In the genomic region with DNA sequence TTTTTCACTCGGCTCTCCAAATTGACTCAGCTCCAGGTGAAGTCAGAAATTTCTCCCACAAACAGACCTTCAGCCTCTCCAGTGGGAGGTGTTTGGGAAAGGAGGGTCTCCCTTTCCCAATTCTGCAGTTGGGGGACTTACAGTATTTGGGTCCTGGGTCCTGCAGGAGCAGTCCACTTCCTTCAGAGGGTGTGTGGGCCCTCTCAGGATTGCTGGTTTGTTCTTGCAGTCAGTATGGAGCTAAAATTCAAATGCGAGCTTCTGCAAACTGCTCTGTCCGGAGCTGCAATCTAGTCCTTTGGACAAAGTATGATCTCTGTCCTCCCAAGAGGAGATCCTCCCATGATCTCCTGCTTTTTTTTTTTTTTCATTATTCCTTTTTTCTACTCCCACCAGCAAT, we compare ENCODE assay signal across 18 cellular contexts.
DNase-seq lines count a peak whose midpoint lies in the region; ATAC-seq, FAIRE-seq and TF ChIP-seq lines count a peak whose summit lies in the region.
"Had no signal": no experiment of that assay in that cellular context is flagged by ENCODE, and none has a peak within 500 bp of the region (broad histone marks: within the 10 kb centered on the region; RNA-seq: fewer than 3 reads in every experiment).

No MANE protein-coding gene starts in this region.

- H3K4me3 ChIP-seq in HUES64 (ENCODE audit: low read length) (no peak overlapping the region), H1 (ENCODE audit: extremely low read depth in 1 of 4, insufficient read depth in 2 of 4, low read depth in 3 of 4, low read length in 4 of 4) (no peak overlapping the region)
- H3K4me3 ChIP-seq: A549 had no signal

- H4K5ac ChIP-seq in H1 (ENCODE audit: insufficient read length, low read depth, low read length) = no peak overlapping the region

- peak overlapping the region; percentile 34 for H3K27ac Mint-ChIP-seq in mesothelial cell of epicardium

- no peak overlapping the region for H2AK5ac ChIP-seq in H1 (ENCODE audit: low read depth, low read length)

- no peak for TF ChIP-seq POLR2A in H1 (IDR thresholded peaks at IDR 0.05; ENCODE audit: control extremely low read depth in 1 of 2, low read depth in 2 of 2, low read length in 2 of 2)

- DNase-seq in H1 (ENCODE audit: low read depth in 1 of 2, low spot score in 2 of 2) (no peak), mesothelial cell of epicardium (ENCODE audit: low spot score in 2 of 2, unreplicated experiment in 2 of 2) (no peak), NCI-H1092 (lab: John Stamatoyannopoulos, UW) (no peak), NCI-H345 (lab: John Stamatoyannopoulos, UW) (no peak), left ventricle myocardium superior (no peak), hepatic stellate cell (ENCODE audit: low spot score) (no peak)
- DNase-seq: BE2C; CD4-positive, alpha-beta memory T cell; DMS153; DMS79 treated with DMSO at 0.1 percent for 48 hours; EL had no signal

- no peak overlapping the region for H2BK12ac ChIP-seq in H1 (ENCODE audit: low read depth, low read length)

- TF ChIP-seq CTCF in H1 (IDR thresholded peaks at IDR 0.05; ENCODE audit: control extremely low read depth in 1 of 3, insufficient read depth in 1 of 3, low read depth in 1 of 3, low read length in 3 of 3) (peak in 1 of 3 experiments; percentile 22; a peak in 2 of 4 replicates), mesothelial cell of epicardium (IDR thresholded peaks at IDR 0.05; ENCODE audit: unreplicated experiment) (no peak)

- peaks cover 6% of the 10 kb centered on the region for H3K4me1 Mint-ChIP-seq in mesothelial cell of epicardium

- H2BK120ac ChIP-seq in H1 (replicated peaks; ENCODE audit: low read depth, low read length) = no peak overlapping the region

- no peaks in the 10 kb centered on the region for H3K27me3 Mint-ChIP-seq in mesothelial cell of epicardium (ENCODE audit: low read depth)
- H3K27me3 Mint-ChIP-seq: CD4-positive, alpha-beta memory T cell had no signal

- peak overlapping the region; percentile 4; the same call in 1 of the 2 replicates for H3K27ac ChIP-seq in HUES64 (ENCODE audit: low read depth, low read length)
- no peak overlapping the region for H3K27ac ChIP-seq in H1 (ENCODE audit: low read depth, low read length)
- H3K27ac ChIP-seq: A549, C4-2B had no signal

- no peaks in the 10 kb centered on the region for H3K79me1 ChIP-seq in H1 (ENCODE audit: low read depth, low read length)

- peaks cover 29% of the 10 kb centered on the region for H3K9me3 Mint-ChIP-seq in mesothelial cell of epicardium

- no peak overlapping the region for H3K18ac ChIP-seq in H1 (ENCODE audit: extremely low read depth, low read length)

- no peak for ATAC-seq in left ventricle myocardium superior
- ATAC-seq: A549, HCT116 had no signal

- H3K36me3 Mint-ChIP-seq in mesothelial cell of epicardium = no peaks in the 10 kb centered on the region

- H3K79me2 ChIP-seq in H1 (ENCODE audit: control insufficient read depth in 1 of 2, insufficient read depth in 2 of 2, low read length in 2 of 2) = no peaks in the 10 kb centered on the region

- no peak overlapping the region for H2BK5ac ChIP-seq in H1 (ENCODE audit: low read depth, low read length)

- no peak for FAIRE-seq in H1 (lab: Jason Lieb, UNC)
- FAIRE-seq: A549, G401.6, GM12891, GM19239 had no signal

- H2AFZ ChIP-seq in H1 (ENCODE audit: low read length) = peak overlapping the region; percentile 100

- CTCF ChIA-PET in H1 (lab: Charles Lee; ENCODE audit: partially characterized antibody) = interaction anchor here (0.6 to 2.0 kb wide), 9 partner anchors 14 to 1263 kb away, joined by 3 to 5 read pairs (median 3); no protein-coding TSS in a partner anchor

- no peak overlapping the region for H3K14ac ChIP-seq in H1 (ENCODE audit: insufficient read length)

- H2BK15ac ChIP-seq in H1 (ENCODE audit: low read length) = no peak overlapping the region

- peak in 1 of 2 experiments; percentile 28; a peak in 2 of 4 replicates for TF ChIP-seq RAD21 in H1 (IDR thresholded peaks at IDR 0.05 in 1 of 2, conservative IDR thresholded peaks at IDR 0.05 in 1 of 2; ENCODE audit: low read depth in 2 of 2, low read length in 2 of 2)

- intact Hi-C loops in left ventricle myocardium superior (cut with micrococcal nuclease) = no loop called here

- 0 out of 2 replicates have a peak overlapping the region, but pooled peaks have one; percentile 9 for H3K9ac ChIP-seq in HUES64 (ENCODE audit: low read depth, low read length)
- H3K9ac ChIP-seq in H1 (replicated peaks in 1 of 4; ENCODE audit: extremely low read depth in 1 of 4, low read depth in 3 of 4, low read length in 3 of 4) = no peak overlapping the region

- H3K23ac ChIP-seq in H1 (ENCODE audit: insufficient read length) = no peak overlapping the region

- POLR2A ChIA-PET in H1 (lab: Charles Lee; ENCODE audit: partially characterized antibody) = no interaction called here

- H4K91ac ChIP-seq in H1 (replicated peaks; ENCODE audit: insufficient read length, low read length) = no peak overlapping the region

- H3K27me3 ChIP-seq in HUES64 (ENCODE audit: insufficient read depth, low read length) = no peaks in the 10 kb centered on the region
- H3K27me3 ChIP-seq in H1 (replicated peaks in 1 of 4; ENCODE audit: control insufficient read depth in 3 of 4, extremely low read depth in 1 of 4, insufficient read depth in 3 of 4, low read length in 3 of 4) = no peaks in the 10 kb centered on the region
- H3K27me3 ChIP-seq: BE2C had no signal

- peaks cover 4% of the 10 kb centered on the region; the same call in 1 of the 2 replicates for H3K4me1 ChIP-seq in HUES64 (ENCODE audit: insufficient read depth, low read length)
- H3K4me1 ChIP-seq in H1 (replicated peaks in 1 of 4; ENCODE audit: control insufficient read depth in 3 of 4, insufficient read depth in 4 of 4, low read length in 3 of 4) = no peaks in the 10 kb centered on the region; a peak in 1 of 7 replicates
- H3K4me1 ChIP-seq: A549, BE2C had no signal

- TF ChIP-seq EP300 in H1 (IDR thresholded peaks at IDR 0.05; ENCODE audit: borderline replicate concordance in 1 of 2, low read depth in 2 of 2, low read length in 2 of 2) = no peak

- no peak overlapping the region for H3K4me2 ChIP-seq in H1 (ENCODE audit: insufficient read depth in 1 of 2, low read depth in 2 of 2, low read length in 2 of 2)
- H3K4me2 ChIP-seq: A549 had no signal

- H3K36me3 ChIP-seq in HUES64 (ENCODE audit: insufficient read depth, low read length) (no peaks in the 10 kb centered on the region), H1 (ENCODE audit: control insufficient read depth in 2 of 4, insufficient read depth in 4 of 4, low read length in 3 of 4) (no peaks in the 10 kb centered on the region)
- H3K36me3 ChIP-seq: BE2C had no signal

- H3K23me2 ChIP-seq in H1 (ENCODE audit: low read depth, low read length) = no peaks in the 10 kb centered on the region

- 0 out of 2 replicates have a peak overlapping the region, but pooled peaks have one; percentile 7 for H4K8ac ChIP-seq in H1 (ENCODE audit: extremely low read depth, insufficient read depth, low read length)

- H3K9me3 ChIP-seq in HUES64 (ENCODE audit: insufficient read depth, low read depth, low read length) (no peaks in the 10 kb centered on the region), H1 (ENCODE audit: insufficient read depth in 2 of 2, low read depth in 1 of 2, low read length in 1 of 2) (no peaks in the 10 kb centered on the region)
- H3K9me3 ChIP-seq: A549, BE2C had no signal

- H3K4me3 Mint-ChIP-seq in mesothelial cell of epicardium = no peak overlapping the region
- H3K4me3 Mint-ChIP-seq: CD4-positive, alpha-beta memory T cell had no signal

- no peak overlapping the region for H2BK20ac ChIP-seq in H1 (ENCODE audit: low read length)

- H3K4ac ChIP-seq in H1 (replicated peaks; ENCODE audit: insufficient read length, low read depth, low read length) = no peak overlapping the region

- WGBS in HUES64 = 89% methylated on average over 2 of the region's 3 CpGs
- WGBS in H1 (ENCODE audit: extremely low coverage in 1 of 2, insufficient coverage in 1 of 2, insufficient read length in 1 of 2, insufficient replicate concordance in 2 of 2, low coverage in 1 of 2, low lambda C conversion rate in 2 of 2, missing lambda C conversion rate in 1 of 2), 2 experiments = 96% methylated on average over 3 of the region's 3 CpGs; no CpG with 5 or more reads in 1 of the 2 experiments

- H4K20me1 ChIP-seq in H1 (replicated peaks in 1 of 2; ENCODE audit: control insufficient read depth in 1 of 2, insufficient read depth in 2 of 2, low read length in 2 of 2) = no peaks in the 10 kb centered on the region

- no peak overlapping the region for H3K56ac ChIP-seq in H1 (replicated peaks; ENCODE audit: insufficient read length, low read depth, low read length)

TF ChIP-seq in H1, 55 proteins besides CTCF, POLR2A, EP300 and RAD21:
- TF ChIP-seq BCL11A (IDR thresholded peaks at IDR 0.05; ENCODE audit: low read depth in 2 of 2, low read length in 2 of 2) = no peak
- TF ChIP-seq EZH2 (IDR thresholded peaks at IDR 0.05; ENCODE audit: low read depth, low read length, severe bottlenecking) = no peak
- TF ChIP-seq GTF2F1 (IDR thresholded peaks at IDR 0.05; ENCODE audit: borderline replicate concordance, low read depth, low read length) = no peak
- no peak for TF ChIP-seq KDM1A (IDR thresholded peaks at IDR 0.05; ENCODE audit: borderline replicate concordance, low read length)
- no peak for TF ChIP-seq SIRT6 (IDR thresholded peaks at IDR 0.05; ENCODE audit: low read length)
- no peak for TF ChIP-seq RFX5 (IDR thresholded peaks at IDR 0.05; ENCODE audit: borderline replicate concordance, low read depth, low read length)
- TF ChIP-seq CREB1 (IDR thresholded peaks at IDR 0.05) = no peak
- TF ChIP-seq RNF2 (IDR thresholded peaks at IDR 0.05; ENCODE audit: borderline replicate concordance, low read depth, low read length, missing control alignments, poor library complexity, severe bottlenecking) = no peak
- TF ChIP-seq CHD1 (IDR thresholded peaks at IDR 0.05; ENCODE audit: low read depth, low read length) = no peak
- TF ChIP-seq SRF (IDR thresholded peaks at IDR 0.05; ENCODE audit: low read depth, low read length) = no peak
- no peak for TF ChIP-seq TCF12 (IDR thresholded peaks at IDR 0.05; ENCODE audit: low read depth, low read length)
- no peak for TF ChIP-seq SIX5 (IDR thresholded peaks at IDR 0.05; ENCODE audit: low read depth, low read length)
- TF ChIP-seq MAFK (IDR thresholded peaks at IDR 0.05; ENCODE audit: low read depth, low read length) = no peak
